9 cellular contexts compared by ENCODE assay signal in the genomic region with DNA sequence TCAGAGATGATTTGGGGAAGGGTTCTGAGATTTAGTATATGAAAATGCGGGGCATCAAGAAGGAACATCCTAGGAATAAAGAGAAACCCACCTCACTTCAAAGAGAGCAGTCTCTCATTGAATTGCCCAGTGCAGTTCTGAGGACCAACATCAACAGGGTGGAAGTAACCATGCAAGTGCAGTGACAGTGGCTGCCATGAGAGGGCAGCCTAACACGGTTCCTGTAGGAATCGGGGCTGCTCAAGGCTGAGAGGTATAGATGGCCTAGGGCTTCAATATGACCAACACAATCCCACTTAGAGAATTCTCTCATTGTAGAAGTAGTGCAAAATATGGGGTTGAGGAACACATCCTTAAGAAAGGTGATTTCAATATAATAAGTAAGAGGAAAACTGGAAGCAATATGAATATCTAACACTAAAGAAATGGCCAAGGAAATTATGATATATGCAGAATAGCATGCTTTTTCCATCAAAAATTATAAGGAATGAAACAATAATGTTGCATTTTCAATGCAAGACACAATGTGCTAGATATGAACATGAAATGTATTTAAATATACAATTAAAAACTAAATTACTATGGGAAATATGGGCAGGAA. TPM values are rescaled to one million over a fixed set of nuclear protein-coding genes. Genes with fewer than 3 reads are reported as not detected.
DNase-seq lines count a peak whose midpoint lies in the region; ATAC-seq, FAIRE-seq and TF ChIP-seq lines count a peak whose summit lies in the region.
"Had no signal": no experiment of that assay in that cellular context is flagged by ENCODE, and none has a peak within 500 bp of the region (broad histone marks: within the 10 kb centered on the region; RNA-seq: fewer than 3 reads in every experiment).

No MANE protein-coding gene starts in this region.

- peak; percentile 58 to 75 for DNase-seq in Caco-2
- peak; percentile 67 to 72 for DNase-seq in activated T-cell treated with anti-CD3 and anti-CD28 coated beads, Interleukin-2, amount 50 U/mL, for 48 hours
- peak; percentile 43 to 81 for DNase-seq in foreskin fibroblast
- peak; percentile 39 for DNase-seq in occipital lobe (lab: John Stamatoyannopoulos, UW)
- peak; percentile 69 for DNase-seq in urothelium cell line (ENCODE audit: low spot score)

- H3K9ac ChIP-seq in OCI-LY1 (ENCODE audit: low read length): no peak overlapping the region

- H3K4me1 ChIP-seq in Caco-2: no peaks in the 10 kb centered on the region
- H3K4me1 ChIP-seq in OCI-LY1 (ENCODE audit: insufficient read depth, low read length, severe bottlenecking): no peaks in the 10 kb centered on the region

- peak; percentile 91 for ATAC-seq in GM19328 (IDR thresholded peaks at IDR 0.05; ENCODE audit: unreplicated experiment)
- ATAC-seq in HG03432 (IDR thresholded peaks at IDR 0.05; ENCODE audit: unreplicated experiment): peak; percentile 97

- peaks cover 6% of the 10 kb centered on the region for H3K27me3 Mint-ChIP-seq in Caco-2 (ENCODE audit: insufficient read depth, unreplicated experiment)

- CTCF ChIA-PET in Caco-2 (lab: Charles Lee): interaction anchor here (1.0 kb wide), 1 partner anchor 269 kb away, joined by 4 read pairs; no protein-coding TSS in a partner anchor

- H3K9me3 ChIP-seq in Caco-2 (no peaks in the 10 kb centered on the region), OCI-LY1 (ENCODE audit: low read length) (no peaks in the 10 kb centered on the region)

- no peaks in the 10 kb centered on the region for H4K20me1 ChIP-seq in OCI-LY1 (ENCODE audit: insufficient read depth, low read length)

- H3K4me3 Mint-ChIP-seq in Caco-2 (ENCODE audit: unreplicated experiment): no peak overlapping the region
- H3K4me3 Mint-ChIP-seq: central memory CD8-positive, alpha-beta T cell had no signal

- FAIRE-seq in urothelium cell line (lab: Jason Lieb, UNC): peak; percentile 75

- BruUV-seq in Caco-2 (replicated peaks; lab: Mats Ljungman, UMichigan): no TSS peak

- no peak overlapping the region for H3K27ac Mint-ChIP-seq in Caco-2 (ENCODE audit: unreplicated experiment)

- H3K27me3 ChIP-seq in Caco-2 (replicated peaks; ENCODE audit: control insufficient read depth, insufficient read depth, low read length) (no peaks in the 10 kb centered on the region), OCI-LY1 (ENCODE audit: insufficient read depth, low read length) (no peaks in the 10 kb centered on the region)

- H3K27ac ChIP-seq in OCI-LY1 (ENCODE audit: low read depth, low read length, poor library complexity, severe bottlenecking): no peak overlapping the region

- H3K36me3 ChIP-seq in Caco-2 (ENCODE audit: control insufficient read depth, insufficient read depth, low read length) (no peaks in the 10 kb centered on the region), OCI-LY1 (ENCODE audit: insufficient read depth, low read length) (no peaks in the 10 kb centered on the region)

- intact Hi-C loops in Caco-2 (cut with micrococcal nuclease; ENCODE audit: unreplicated experiment): loop anchor here (1.0 kb wide), 2 partner anchors 176 to 269 kb away; no protein-coding TSS in a partner anchor

- no peaks in the 10 kb centered on the region for H3K9me2 ChIP-seq in OCI-LY1 (ENCODE audit: low read depth, low read length)

- H3K4me3 ChIP-seq in Caco-2 (ENCODE audit: low read depth, low read length) (no peak overlapping the region), OCI-LY1 (ENCODE audit: low read depth, low read length, poor library complexity, severe bottlenecking) (no peak overlapping the region), foreskin fibroblast (ENCODE audit: low read depth in 1 of 2, low read length in 2 of 2) (no peak overlapping the region)

- no peaks in the 10 kb centered on the region for H3K4me1 Mint-ChIP-seq in Caco-2 (ENCODE audit: low read depth, unreplicated experiment)
- H3K4me1 Mint-ChIP-seq: central memory CD8-positive, alpha-beta T cell had no signal

- no peaks in the 10 kb centered on the region for H3K36me3 Mint-ChIP-seq in Caco-2 (ENCODE audit: insufficient read depth, unreplicated experiment)

- POLR2A ChIA-PET in Caco-2 (lab: Charles Lee): no interaction called here

- TF ChIP-seq CTCF in Caco-2 (IDR thresholded peaks at IDR 0.05; ENCODE audit: insufficient read depth in 1 of 2, low read depth in 1 of 2, low read length in 1 of 2, severe bottlenecking in 1 of 2, unreplicated experiment in 1 of 2) (peak; percentile 62 to 88), OCI-LY1 (IDR thresholded peaks at IDR 0.05; ENCODE audit: low read length) (peak; percentile 92), foreskin fibroblast (IDR thresholded peaks at IDR 0.05; ENCODE audit: low read depth, low read length) (peak; percentile 99)

- H2AFZ ChIP-seq in OCI-LY1 (ENCODE audit: low read length): no peak overlapping the region

- no peak overlapping the region for H3K4me2 ChIP-seq in OCI-LY1 (ENCODE audit: low read length)

- H3F3A ChIP-seq in OCI-LY1 (ENCODE audit: insufficient read depth, low read length): no peaks in the 10 kb centered on the region

- no peaks in the 10 kb centered on the region for H3K79me2 ChIP-seq in OCI-LY1 (ENCODE audit: insufficient read depth, low read length)

- H3K9me3 Mint-ChIP-seq in Caco-2 (ENCODE audit: unreplicated experiment): no peaks in the 10 kb centered on the region

RNA-seq across cellular contexts. Expression of a gene that starts 51.1 kb away (rescaled TPM):
- 3.2 and 4.1 TPM in 2 replicates for total RNA-seq in Caco-2 (2022)
- total RNA-seq in occipital lobe: 55.1 TPM

Comparison
In these comparisons a context has a peak if more than half of its experiments do, and no peak if none do; other contexts are left out.
1. RNA of a gene that starts 51.1 kb away (total RNA-seq): 55.1 TPM in occipital lobe (single experiment); 3.2 to 4.1 TPM in Caco-2; every median in the first group is over 10 times any median in the second.
2. Peak in every context shown above with its lines, with median percentiles within 50 percentile points of each other: DNase-seq and CTCF ChIP-seq.